Comparison of ENCODE assay signal across 1 cellular context in the genomic region with DNA sequence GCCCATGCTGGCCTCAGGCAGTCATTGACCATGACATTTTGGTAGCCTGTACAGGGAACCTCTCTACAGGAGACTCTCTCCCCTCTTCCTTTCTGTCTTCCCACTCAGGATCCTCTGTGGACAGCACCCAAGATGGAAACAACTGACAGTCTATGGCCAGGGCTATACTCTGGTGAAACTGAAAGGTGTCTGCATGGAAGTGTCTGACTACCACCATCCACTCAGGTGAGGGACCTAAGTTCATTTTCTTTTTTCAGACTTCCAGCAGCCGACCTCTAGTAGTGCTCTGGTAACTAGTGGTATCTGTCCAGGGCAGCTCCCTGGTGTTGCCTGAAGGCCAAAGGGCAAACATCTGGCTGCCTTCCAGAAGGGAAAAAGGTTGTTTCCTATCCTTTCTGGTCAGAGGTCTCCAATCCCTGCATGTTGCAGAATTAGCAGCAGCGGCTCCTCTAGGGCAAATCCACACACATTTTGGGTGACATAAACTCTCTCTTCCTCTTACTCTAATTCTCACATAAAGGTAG.
TF ChIP-seq lines count a peak whose summit lies in the region.

No MANE protein-coding gene starts in this region.

TF ChIP-seq in liver, 16 proteins besides CTCF, POLR2A, EP300 and RAD21 (continued from another document):
- TF ChIP-seq REST (IDR thresholded peaks at IDR 0.05): peak; percentile 23
- TF ChIP-seq SP1 (IDR thresholded peaks at IDR 0.05): peak; percentile 90
- no peak for TF ChIP-seq EGR1 (IDR thresholded peaks at IDR 0.05; ENCODE audit: low read depth in 2 of 2)
